Comparison of ENCODE assay signal across 8 cellular contexts in the genomic region with DNA sequence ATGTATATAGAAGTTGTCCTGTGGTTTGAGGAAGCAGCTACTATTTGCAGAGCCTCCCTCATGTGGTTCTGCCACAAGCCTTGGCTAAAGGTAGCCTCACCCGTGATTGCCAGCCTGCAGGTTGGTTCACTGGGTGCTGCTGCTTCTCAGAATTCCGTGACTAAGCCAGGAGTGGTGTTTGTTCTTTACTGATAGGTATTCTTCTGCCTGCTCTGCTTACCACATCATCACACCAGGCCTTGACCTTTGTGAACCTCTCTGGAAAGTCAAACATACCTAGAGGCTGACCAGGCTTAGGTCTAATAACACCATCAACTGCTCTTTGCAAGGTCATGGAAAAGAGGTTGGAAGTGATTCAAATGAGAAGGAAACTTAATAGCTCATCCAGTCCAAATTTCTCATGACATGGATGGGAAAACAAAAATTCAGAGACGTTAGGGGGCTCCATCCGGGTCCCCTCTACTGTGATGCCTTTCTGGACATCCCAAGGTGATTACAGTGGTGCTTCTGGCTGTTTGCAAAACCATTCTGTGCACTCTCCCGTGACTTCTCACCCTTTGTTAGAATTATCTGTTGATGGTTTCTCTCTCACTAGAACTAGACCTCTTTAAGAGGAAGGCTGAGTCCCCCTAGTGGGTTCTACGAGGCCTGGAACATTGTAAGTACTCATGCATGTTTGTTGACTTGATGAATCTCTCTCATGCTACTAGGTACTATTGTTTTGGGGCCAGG. TPM values are rescaled to one million over a fixed set of nuclear protein-coding genes. Genes with fewer than 3 reads are reported as not detected.
DNase-seq lines count a peak whose midpoint lies in the region; ATAC-seq and TF ChIP-seq lines count a peak whose summit lies in the region.
"Had no signal": no experiment of that assay in that cellular context is flagged by ENCODE, and none has a peak within 500 bp of the region (broad histone marks: within the 10 kb centered on the region; RNA-seq: fewer than 3 reads in every experiment).

No MANE protein-coding gene starts in this region.

- H3K4me1 ChIP-seq in HUES48 (ENCODE audit: control insufficient read depth, insufficient read depth, low read length) (no peaks in the 10 kb centered on the region), body of pancreas (no peaks in the 10 kb centered on the region)
- H3K4me1 ChIP-seq in effector memory CD4-positive, alpha-beta T cell (ENCODE audit: control insufficient read depth, insufficient read depth, low read length, poor library complexity, severe bottlenecking), result no peaks in the 10 kb centered on the region

- DNase-seq in GM12865 (ENCODE audit: low read depth) (peak; percentile 55), body of pancreas (peak in 3 of 4 donors; percentile 18 to 31 (median 20)), GOT3 (lab: John Stamatoyannopoulos, UW) (no peak), ecto neural progenitor cell (ENCODE audit: low spot score) (no peak)
- DNase-seq in effector memory CD4-positive, alpha-beta T cell, result no peak
- DNase-seq: cerebellar nuclear complex had no signal

- TF ChIP-seq CTCF in GM12865 (IDR thresholded peaks at IDR 0.05; ENCODE audit: insufficient read depth, low read depth, low read length, missing control alignments) (peak; percentile 29), body of pancreas (IDR thresholded peaks at IDR 0.05) (no peak), neural cell (IDR thresholded peaks at IDR 0.05; ENCODE audit: poor library complexity, severe bottlenecking) (peak; percentile 9)

- H3K27ac ChIP-seq in HUES48 (ENCODE audit: low read depth, low read length) (peak overlapping the region; percentile 61), body of pancreas (no peak overlapping the region), neural cell (ENCODE audit: low read length) (no peak overlapping the region)
- no peak overlapping the region for H3K27ac ChIP-seq in effector memory CD4-positive, alpha-beta T cell (ENCODE audit: insufficient read depth, low read length, poor library complexity, severe bottlenecking)

- no peak for TF ChIP-seq EP300 in neural cell (conservative IDR thresholded peaks at IDR 0.05; ENCODE audit: poor library complexity, severe bottlenecking)

- H3K4me2 ChIP-seq in neural cell (ENCODE audit: low read length), result no peak overlapping the region

- H3K9ac ChIP-seq in HUES48 (ENCODE audit: low read depth, low read length), result no peak overlapping the region
- H3K9ac ChIP-seq in neural cell (ENCODE audit: low read length), result no peak overlapping the region

- H3K79me2 ChIP-seq in neural cell (replicated peaks; ENCODE audit: insufficient read depth, low read length), result no peaks in the 10 kb centered on the region

- 48 to 49% methylated on average over 5 to 6 of the region's 6 CpGs for WGBS in body of pancreas, 2 donors

- no peaks in the 10 kb centered on the region for H4K20me1 ChIP-seq in neural cell (ENCODE audit: insufficient read depth)

- no peak for TF ChIP-seq RAD21 in neural cell (conservative IDR thresholded peaks at IDR 0.05)

- TF ChIP-seq POLR2A in body of pancreas (IDR thresholded peaks at IDR 0.05), result no peak

- no peaks in the 10 kb centered on the region for H3F3A ChIP-seq in neural cell (ENCODE audit: insufficient read depth, low read length, poor library complexity, severe bottlenecking)

- intact Hi-C loops in body of pancreas (cut with DNase I), result no loop called here

- no peak overlapping the region for H2AFZ ChIP-seq in neural cell (ENCODE audit: low read depth, low read length)

- ATAC-seq in body of pancreas, result peak; percentile 80

- H3K9me3 ChIP-seq in HUES48 (ENCODE audit: control insufficient read depth, insufficient read depth, low read length) (0 out of 2 replicates have a peak, but pooled peaks cover 2% of the 10 kb centered on the region), body of pancreas (no peaks in the 10 kb centered on the region), neural cell (ENCODE audit: low read length) (no peaks in the 10 kb centered on the region)
- H3K9me3 ChIP-seq in effector memory CD4-positive, alpha-beta T cell (ENCODE audit: control insufficient read depth, low read length), result no peaks in the 10 kb centered on the region

- no peaks in the 10 kb centered on the region for H3K9me2 ChIP-seq in neural cell (ENCODE audit: insufficient read depth, low read length)

- H3K4me3 ChIP-seq in GM12865 (ENCODE audit: low read depth, low read length), result no peak overlapping the region
- H3K4me3 ChIP-seq in HUES48 (ENCODE audit: low read depth, low read length), result no peak overlapping the region
- no peak overlapping the region for H3K4me3 ChIP-seq in body of pancreas
- no peak overlapping the region for H3K4me3 ChIP-seq in neural cell (ENCODE audit: low read length)
- H3K4me3 ChIP-seq in effector memory CD4-positive, alpha-beta T cell (ENCODE audit: insufficient read depth, low read depth, low read length, poor library complexity, severe bottlenecking), result no peak overlapping the region

- H3K27me3 ChIP-seq in HUES48 (ENCODE audit: control insufficient read depth, insufficient read depth, low read length), result no peaks in the 10 kb centered on the region; the same call in 1 of the 2 replicates
- no peaks in the 10 kb centered on the region for H3K27me3 ChIP-seq in body of pancreas
- no peaks in the 10 kb centered on the region for H3K27me3 ChIP-seq in neural cell (ENCODE audit: insufficient read depth, low read depth, low read length)
- H3K27me3 ChIP-seq in effector memory CD4-positive, alpha-beta T cell (replicated peaks; ENCODE audit: control insufficient read depth, insufficient read depth, low read length, poor library complexity, severe bottlenecking), result no peaks in the 10 kb centered on the region

- H3K36me3 ChIP-seq in HUES48 (ENCODE audit: control insufficient read depth, insufficient read depth, low read length) (peaks cover 11% of the 10 kb centered on the region; the same call in 1 of the 2 replicates), body of pancreas (replicated peaks in 1 of 2; ENCODE audit: insufficient read depth in 1 of 2, low read depth in 2 of 2) (no peaks in the 10 kb centered on the region), neural cell (ENCODE audit: insufficient read depth, low read length) (no peaks in the 10 kb centered on the region)
- H3K36me3 ChIP-seq in effector memory CD4-positive, alpha-beta T cell (ENCODE audit: control insufficient read depth, insufficient read depth, low read length), result peaks cover 15% of the 10 kb centered on the region

TF ChIP-seq in neural cell, 6 proteins besides CTCF, POLR2A, EP300 and RAD21:
- TF ChIP-seq REST (IDR thresholded peaks at IDR 0.05; ENCODE audit: borderline replicate concordance) (no peak), MXI1 (conservative IDR thresholded peaks at IDR 0.05; ENCODE audit: poor library complexity, severe bottlenecking) (no peak), TAF1 (IDR thresholded peaks at IDR 0.05; ENCODE audit: low read depth) (no peak), POLR2AphosphoS5 (IDR thresholded peaks at IDR 0.05) (no peak), EZH2 (IDR thresholded peaks at IDR 0.05; ENCODE audit: borderline replicate concordance, insufficient read depth, low read length, poor library complexity, severe bottlenecking) (no peak), SMC3 (conservative IDR thresholded peaks at IDR 0.05; ENCODE audit: poor library complexity) (no peak)

RNA-seq across cellular contexts. Expression of gene SOCS2, which starts 8.5 kb away (rescaled TPM):
- 10 to 100 TPM; 16.3 to 50.4 TPM for total RNA-seq in body of pancreas
- 115 and 119 TPM in 2 replicates for polyA plus RNA-seq in neural cell
- 110 and 112 TPM in 2 replicates for polyA minus RNA-seq in neural cell

Comparison
In these comparisons a context has a peak if more than half of its experiments do, and no peak if none do; other contexts are left out.
1. DNase-seq: peak in GM12865 (single experiment) and body of pancreas (3 of 4); none in GOT3 (single experiment), ecto neural progenitor cell (single experiment) and effector memory CD4-positive, alpha-beta T cell (0 of 3).
2. CTCF ChIP-seq: peak in GM12865 (single experiment) and neural cell (single experiment); none in body of pancreas (0 of 7).